Comparison of ENCODE assay signal across 21 cellular contexts in the genomic region with DNA sequence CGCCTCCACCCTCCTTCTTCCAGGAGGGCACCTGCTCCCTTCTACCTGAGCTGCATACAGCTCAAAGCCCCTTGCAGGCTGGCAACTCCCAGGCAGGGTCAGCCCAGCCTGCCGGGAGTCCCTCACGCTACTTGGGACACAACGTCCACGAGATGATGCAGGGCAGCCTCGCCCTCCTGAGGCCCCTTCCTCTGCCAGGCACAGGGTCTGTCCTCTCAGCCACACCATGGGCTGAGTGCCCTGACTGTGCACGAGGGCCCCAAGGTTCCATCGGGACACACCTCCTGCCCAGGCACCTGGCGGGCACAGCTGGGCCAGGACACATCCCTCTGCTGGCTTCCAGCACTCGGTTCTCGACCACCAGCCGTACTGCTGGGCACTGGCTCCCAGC.
"Had no signal": no experiment of that assay in that cellular context is flagged by ENCODE, and none has a peak within 500 bp of the region (broad histone marks: within the 10 kb centered on the region; RNA-seq: fewer than 3 reads in every experiment).

No MANE protein-coding gene starts in this region.

- H3K4me3 Mint-ChIP-seq: activated CD4-positive, alpha-beta memory T cell treated with anti-CD3 and anti-CD28 coated beads, Interleukin-2, amount 10 ng/mL, durations not matched to agents 7 days and 5 days; activated CD4-positive, alpha-beta T cell treated with anti-CD3 and anti-CD28 coated beads, Interleukin-2, amount 10 ng/mL, durations not matched to agents 7 days and 5 days; activated T-cell treated with anti-CD3 and anti-CD28 coated beads, Interleukin-2, amount 50 U/mL, for 4 hours; naive thymus-derived CD8-positive, alpha-beta T cell; stimulated activated memory B cell treated with anti-CD40 and anti-IgM and Interleukin-4, amounts not matched to agents 10 μg/mL and 1 μg/mL and 100 μg/mL, for 72 hours; WTC11 had no signal

- H3K27me3 ChIP-seq: thyroid gland, vagina had no signal

- H3K27me3 Mint-ChIP-seq: activated CD4-positive, alpha-beta memory T cell treated with anti-CD3 and anti-CD28 coated beads, Interleukin-2, amount 10 ng/mL, durations not matched to agents 7 days and 5 days had no signal

- H3K4me3 ChIP-seq: gastroesophageal sphincter, lower lobe of right lung, skin epidermis, stomach, thyroid gland, upper lobe of left lung, vagina had no signal

- ATAC-seq: activated T-cell treated with anti-CD3 and anti-CD28 coated beads, Interleukin-2, amount 50 U/mL, for 4 hours; gastroesophageal sphincter; lower lobe of right lung; naive thymus-derived CD8-positive, alpha-beta T cell; stimulated activated memory B cell treated with anti-CD40 and anti-IgM and Interleukin-4, amounts not matched to agents 10 μg/mL and 1 μg/mL and 100 μg/mL, for 72 hours had no signal

- H3K27ac Mint-ChIP-seq: activated CD4-positive, alpha-beta memory T cell treated with anti-CD3 and anti-CD28 coated beads, Interleukin-2, amount 10 ng/mL, durations not matched to agents 7 days and 5 days; activated CD4-positive, alpha-beta T cell treated with anti-CD3 and anti-CD28 coated beads, Interleukin-2, amount 10 ng/mL, durations not matched to agents 7 days and 5 days; stimulated activated memory B cell treated with anti-CD40 and anti-IgM and Interleukin-4, amounts not matched to agents 10 μg/mL and 1 μg/mL and 100 μg/mL, for 72 hours; WTC11 had no signal

- H3K36me3 ChIP-seq: gastroesophageal sphincter, lower lobe of right lung, thyroid gland, upper lobe of left lung, vagina had no signal

- DNase-seq: activated CD4-positive, alpha-beta memory T cell treated with anti-CD3 and anti-CD28 coated beads, Interleukin-2, amount 10 ng/mL, durations not matched to agents 7 days and 5 days; activated CD4-positive, alpha-beta T cell treated with anti-CD3 and anti-CD28 coated beads for 1 hour; activated CD4-positive, alpha-beta T cell treated with anti-CD3 and anti-CD28 coated beads, Interleukin-2, amount 10 ng/mL, durations not matched to agents 7 days and 5 days; activated naive CD4-positive, alpha-beta T cell; activated T-cell treated with anti-CD3 and anti-CD28 coated beads, Interleukin-2, amount 50 U/mL, for 4 hours; cortex of kidney; hypothalamus; lower lobe of right lung; mesenchymal stem cell; naive thymus-derived CD8-positive, alpha-beta T cell; occipital lobe; stimulated activated CD4-positive, alpha-beta T cell treated with anti-CD3 and anti-CD28 coated beads, Interleukin-4, amount 100 ng/mL, for 24 hours; stomach; T-helper 2 cell; thyroid gland; upper lobe of left lung had no signal
